In the genomic region with DNA sequence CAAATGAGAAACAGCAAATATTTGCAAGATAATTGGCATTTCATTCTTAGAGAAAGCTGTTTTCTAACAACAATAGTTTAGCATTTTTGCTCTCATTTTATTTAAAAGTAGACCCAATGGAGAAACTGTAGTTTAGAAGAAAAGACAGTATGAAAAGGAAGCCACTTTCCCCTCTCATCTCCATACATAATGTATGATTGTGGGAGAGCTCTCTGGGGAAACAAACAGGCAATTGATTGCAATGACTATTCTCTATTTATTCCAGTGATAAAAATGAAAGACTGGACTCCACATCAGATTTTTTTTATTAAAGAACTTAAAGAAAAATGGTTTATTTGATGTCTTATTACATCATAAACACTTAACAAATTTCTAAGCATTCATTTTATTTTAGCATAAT, we compare ENCODE assay signal across 19 cellular contexts.
"Had no signal": no experiment of that assay in that cellular context is flagged by ENCODE, and none has a peak within 500 bp of the region (broad histone marks: within the 10 kb centered on the region; RNA-seq: fewer than 3 reads in every experiment).

No MANE protein-coding gene starts in this region.

- H3K27ac ChIP-seq: esophagus squamous epithelium, foreskin keratinocyte, heart right ventricle, right atrium auricular region, stomach, suprapubic skin, tibial artery, upper lobe of left lung, vagina had no signal

- H3K4me3 ChIP-seq: esophagus squamous epithelium, heart right ventricle, right atrium auricular region, stomach, suprapubic skin, tibial artery, upper lobe of left lung, vagina had no signal

- H3K27ac Mint-ChIP-seq: memory B cell, mesothelial cell of epicardium, nephron had no signal

- H3K27me3 ChIP-seq: esophagus squamous epithelium, foreskin keratinocyte, heart right ventricle, right atrium auricular region, stomach, suprapubic skin, tibial artery, upper lobe of left lung, vagina had no signal

- H3K4me3 Mint-ChIP-seq: central memory CD8-positive, alpha-beta T cell; memory B cell; mesothelial cell of epicardium; nephron had no signal

- H3K36me3 Mint-ChIP-seq: memory B cell, mesothelial cell of epicardium had no signal

- ATAC-seq: foreskin keratinocyte, heart right ventricle, left lobe of liver had no signal

- H3K36me3 ChIP-seq: esophagus squamous epithelium, heart right ventricle, right atrium auricular region, stomach, suprapubic skin, tibial artery, upper lobe of left lung, vagina had no signal

- H3K4me1 Mint-ChIP-seq: central memory CD8-positive, alpha-beta T cell; memory B cell; nephron had no signal

- H3K4me1 ChIP-seq: heart right ventricle, right atrium auricular region, suprapubic skin, upper lobe of left lung, vagina had no signal

- H3K9me3 Mint-ChIP-seq: central memory CD8-positive, alpha-beta T cell; memory B cell; mesothelial cell of epicardium; nephron had no signal

- DNase-seq: esophagus squamous epithelium; foreskin keratinocyte; heart right ventricle; kidney glomerular epithelial cell; posterior cingulate gyrus; small intestine; stimulated activated CD4-positive, alpha-beta T cell treated with anti-CD3 and anti-CD28 coated beads, Interleukin-12 subunit alpha, Interleukin-12 subunit beta, amount 100 ng/mL, for 4 hours; stimulated activated naive CD4-positive, alpha-beta T cell; stomach; tibial artery; upper lobe of left lung had no signal

- H3K9me3 ChIP-seq: esophagus squamous epithelium, heart right ventricle, right atrium auricular region, stomach, suprapubic skin, tibial artery, upper lobe of left lung, vagina had no signal
